14 cellular contexts compared by ENCODE assay signal in genomic region chr11:36347384-36347906, GRCh38.
"Had no signal": no experiment of that assay in that cellular context is flagged by ENCODE, and none has a peak within 500 bp of the region (broad histone marks: within the 10 kb centered on the region; RNA-seq: fewer than 3 reads in every experiment).

No MANE protein-coding gene starts in this region.

- H3K9me3 ChIP-seq: breast epithelium, esophagus squamous epithelium, lower lobe of right lung, tibial nerve had no signal

- ATAC-seq: left cardiac atrium, lower lobe of right lung had no signal

- H3K4me1 ChIP-seq: breast epithelium, esophagus squamous epithelium, lower lobe of right lung, tibial nerve had no signal

- H3K27ac ChIP-seq: breast epithelium, esophagus squamous epithelium, lower lobe of right lung, tibial nerve had no signal

- DNase-seq: activated effector memory CD4-positive, alpha-beta T cell treated with anti-CD3 and anti-CD28 coated beads, Interleukin-2, amount 50 U/mL, for 16 hours; activated naive CD8-positive, alpha-beta T cell treated with anti-CD3 and anti-CD28 coated beads, Interleukin-2, amount 10 ng/mL, durations not matched to agents 7 days and 5 days; aorta; dorsolateral prefrontal cortex; esophagus squamous epithelium; foreskin fibroblast; left cardiac atrium; lower lobe of right lung; midbrain; retina; stimulated activated CD4-positive, alpha-beta T cell treated with anti-CD3 and anti-CD28 coated beads, Interleukin-4, amount 100 ng/mL, for 24 hours had no signal

- H3K4me3 ChIP-seq: breast epithelium, dorsolateral prefrontal cortex, esophagus squamous epithelium, lower lobe of right lung, tibial nerve had no signal

- FAIRE-seq: endometrium had no signal

- H3K27me3 ChIP-seq: breast epithelium, dorsolateral prefrontal cortex, esophagus squamous epithelium, tibial nerve had no signal

- H3K36me3 ChIP-seq: breast epithelium, esophagus squamous epithelium, lower lobe of right lung, tibial nerve had no signal
